28 cellular contexts compared by ENCODE assay signal in the genomic region with DNA sequence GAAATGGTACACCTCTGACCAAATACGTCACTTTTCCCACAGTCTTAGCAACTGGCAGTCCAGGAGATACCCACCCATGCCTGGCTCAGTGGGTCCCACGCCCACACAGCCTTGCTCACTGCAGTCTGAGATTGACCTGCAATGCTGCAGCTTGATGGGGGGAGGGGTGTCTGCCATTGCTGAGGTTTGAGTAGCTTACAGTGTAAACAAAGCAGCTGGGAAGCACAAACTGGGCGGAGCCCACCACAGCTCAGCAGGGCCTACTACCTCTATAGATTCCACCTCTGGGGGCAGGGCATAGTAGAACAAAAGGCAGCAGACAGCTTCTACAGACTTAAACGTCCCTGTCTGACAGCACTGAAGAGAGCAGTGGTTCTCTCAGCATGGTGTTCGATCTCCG. TPM values are rescaled to one million over a fixed set of nuclear protein-coding genes. Genes with fewer than 3 reads are reported as not detected.
A peak's percentile ranks its signal among the peaks of the same experiment; 100 is the strongest.
DNase-seq lines count a peak whose midpoint lies in the region; ATAC-seq and TF ChIP-seq lines count a peak whose summit lies in the region.
"Had no signal": no experiment of that assay in that cellular context is flagged by ENCODE, and none has a peak within 500 bp of the region (broad histone marks: within the 10 kb centered on the region; RNA-seq: fewer than 3 reads in every experiment).

No MANE protein-coding gene starts in this region.

- H3K27me3 ChIP-seq in DND-41 (ENCODE audit: insufficient read depth, low read length, poor library complexity) = no peaks in the 10 kb centered on the region
- no peaks in the 10 kb centered on the region for H3K27me3 ChIP-seq in hepatocyte
- no peaks in the 10 kb centered on the region for H3K27me3 ChIP-seq in A673 (replicated peaks; ENCODE audit: insufficient read depth, low read depth, low read length, poor library complexity)
- no peaks in the 10 kb centered on the region for H3K27me3 ChIP-seq in mesenchymal stem cell (ENCODE audit: control insufficient read depth in 1 of 2, insufficient read depth in 1 of 2, low read length in 2 of 2)
- H3K27me3 ChIP-seq: suprapubic skin, upper lobe of right lung had no signal

- ATAC-seq in DND-41 (ENCODE audit: insufficient read depth, low read depth) = no peak
- ATAC-seq: activated naive CD8-positive, alpha-beta T cell treated with anti-CD3 and anti-CD28 coated beads, Interleukin-2, amount 50 U/mL, for 24 hours; left colon; stimulated activated memory B cell treated with anti-CD40 and anti-IgM and Interleukin-4, amounts not matched to agents 10 μg/mL and 1 μg/mL and 100 μg/mL, for 72 hours; upper lobe of right lung had no signal

- H3K9ac ChIP-seq in DND-41 (ENCODE audit: low read depth, low read length) = no peak overlapping the region
- no peak overlapping the region for H3K9ac ChIP-seq in mesenchymal stem cell (ENCODE audit: low read length)

- no peaks in the 10 kb centered on the region for H3K9me2 ChIP-seq in hepatocyte (replicated peaks; ENCODE audit: insufficient read depth)

- no TSS peak for BruUV-seq in A673 (replicated peaks; lab: Mats Ljungman, UMichigan)

- H3K4me3 ChIP-seq in DND-41 (ENCODE audit: low read depth in 1 of 2, low read length in 2 of 2) = no peak overlapping the region
- no peak overlapping the region for H3K4me3 ChIP-seq in hepatocyte
- H3K4me3 ChIP-seq in A673 (ENCODE audit: low read depth, low read length, poor library complexity, severe bottlenecking) = no peak overlapping the region
- H3K4me3 ChIP-seq in mesenchymal stem cell (ENCODE audit: insufficient read depth in 1 of 2, low read depth in 1 of 2, low read length in 2 of 2) = no peak overlapping the region
- H3K4me3 ChIP-seq: dorsolateral prefrontal cortex, suprapubic skin, upper lobe of right lung had no signal

- H3K27ac ChIP-seq in DND-41 (ENCODE audit: low read length) = no peak overlapping the region
- peak overlapping the region; percentile 24; the same call in 1 of the 2 replicates for H3K27ac ChIP-seq in RWPE1
- H3K27ac ChIP-seq in hepatocyte = no peak overlapping the region
- no peak overlapping the region for H3K27ac ChIP-seq in A673 (ENCODE audit: low read depth, low read length, poor library complexity, severe bottlenecking)
- H3K27ac ChIP-seq in mesenchymal stem cell (ENCODE audit: low read length, poor library complexity, severe bottlenecking) = no peak overlapping the region
- H3K27ac ChIP-seq: C4-2B, dorsolateral prefrontal cortex, suprapubic skin, upper lobe of right lung had no signal

- no peak overlapping the region for H3K4ac ChIP-seq in mesenchymal stem cell (ENCODE audit: low read depth in 1 of 2, low read length in 2 of 2)

- H3K4me1 ChIP-seq in DND-41 (ENCODE audit: insufficient read depth, low read length) (no peaks in the 10 kb centered on the region), hepatocyte (ENCODE audit: insufficient read depth) (no peaks in the 10 kb centered on the region), A673 (ENCODE audit: insufficient read depth, low read length, poor library complexity, severe bottlenecking) (no peaks in the 10 kb centered on the region), mesenchymal stem cell (ENCODE audit: control insufficient read depth, insufficient read depth, low read depth, low read length) (no peaks in the 10 kb centered on the region)
- H3K4me1 ChIP-seq: upper lobe of right lung had no signal

- no peak overlapping the region for H3K18ac ChIP-seq in mesenchymal stem cell (ENCODE audit: low read depth in 1 of 2, low read length in 2 of 2)

- H3K14ac ChIP-seq in mesenchymal stem cell (ENCODE audit: low read length in 2 of 2) = no peak overlapping the region

- H3K36me3 ChIP-seq in DND-41 (ENCODE audit: insufficient read depth, low read length) (no peaks in the 10 kb centered on the region), hepatocyte (replicated peaks; ENCODE audit: insufficient read depth, low read depth) (no peaks in the 10 kb centered on the region), A673 (ENCODE audit: insufficient read depth, low read length, poor library complexity, severe bottlenecking) (no peaks in the 10 kb centered on the region), mesenchymal stem cell (ENCODE audit: control insufficient read depth in 1 of 2, insufficient read depth in 2 of 2, low read depth in 1 of 2, low read length in 2 of 2) (no peaks in the 10 kb centered on the region)
- H3K36me3 ChIP-seq: suprapubic skin, upper lobe of right lung had no signal

- H3K4me2 ChIP-seq in DND-41 (ENCODE audit: insufficient read depth, low read length) = no peak overlapping the region
- no peak overlapping the region for H3K4me2 ChIP-seq in hepatocyte
- no peak overlapping the region for H3K4me2 ChIP-seq in mesenchymal stem cell (ENCODE audit: low read length, poor library complexity, severe bottlenecking)

- DNase-seq in COR-L47 (lab: John Stamatoyannopoulos, UW) (peak; percentile 7), DND-41 (peak; percentile 6), RWPE1 (ENCODE audit: low spot score) (no peak), hepatocyte (ENCODE audit: low spot score) (peak; percentile 27), putamen (ENCODE audit: low spot score) (no peak), A673 (ENCODE audit: low spot score) (no peak), mesenchymal stem cell (no peak), mesothelial cell of epicardium (ENCODE audit: low spot score in 2 of 2, unreplicated experiment in 2 of 2) (no peak)
- DNase-seq: activated CD4-positive, alpha-beta T cell treated with anti-CD3 and anti-CD28 coated beads, Interleukin-2, amount 10 ng/mL, durations not matched to agents 7 days and 5 days; activated gamma-delta T cell treated with Interleukin-2 at 50 U/mL for 16 hours; activated naive CD8-positive, alpha-beta T cell treated with anti-CD3 and anti-CD28 coated beads, Interleukin-2, amount 50 U/mL, for 24 hours; activated T-cell treated with anti-CD3 and anti-CD28 coated beads, Interleukin-2, amount 50 U/mL, for 24 hours; dorsolateral prefrontal cortex; H7; head of caudate nucleus; left colon; NCI-H1092; NCI-H187 treated with DMSO at 0.1 percent for 48 hours; NK-92 treated with Interleukin-12 subunit alpha and Interleukin-12 subunit beta, amount 100 ng/mL, for 24 hours; SIG-M5; stimulated activated CD4-positive, alpha-beta T cell treated with anti-CD3 and anti-CD28 coated beads, Interleukin-4, amount 100 ng/mL, for 4 hours; SW 1271; T1000; upper lobe of right lung had no signal

- intact Hi-C loops in A673 (cut with micrococcal nuclease; ENCODE audit: unreplicated experiment) = no loop called here

- no peak overlapping the region for H3K4me3 Mint-ChIP-seq in mesothelial cell of epicardium
- H3K4me3 Mint-ChIP-seq: activated CD4-positive, alpha-beta T cell treated with anti-CD3 and anti-CD28 coated beads, Interleukin-2, amount 10 ng/mL, durations not matched to agents 7 days and 5 days; activated naive CD8-positive, alpha-beta T cell treated with anti-CD3 and anti-CD28 coated beads, Interleukin-2, amount 50 U/mL, for 24 hours; activated T-cell treated with anti-CD3 and anti-CD28 coated beads, Interleukin-2, amount 50 U/mL, for 24 hours; IgD-negative memory B cell; stimulated activated memory B cell treated with anti-CD40 and anti-IgM and Interleukin-4, amounts not matched to agents 10 μg/mL and 1 μg/mL and 100 μg/mL, for 72 hours had no signal

- H3K79me2 ChIP-seq in DND-41 (ENCODE audit: insufficient read depth, low read length) (no peaks in the 10 kb centered on the region), hepatocyte (no peaks in the 10 kb centered on the region)

- H3K36me3 Mint-ChIP-seq in mesothelial cell of epicardium = no peaks in the 10 kb centered on the region

- no peak overlapping the region for H2BK120ac ChIP-seq in mesenchymal stem cell (ENCODE audit: low read depth, low read length)

- H3K27ac Mint-ChIP-seq in mesothelial cell of epicardium = no peak overlapping the region
- H3K27ac Mint-ChIP-seq: activated CD4-positive, alpha-beta T cell treated with anti-CD3 and anti-CD28 coated beads, Interleukin-2, amount 10 ng/mL, durations not matched to agents 7 days and 5 days; activated naive CD8-positive, alpha-beta T cell treated with anti-CD3 and anti-CD28 coated beads, Interleukin-2, amount 50 U/mL, for 24 hours; activated T-cell treated with anti-CD3 and anti-CD28 coated beads, Interleukin-2, amount 50 U/mL, for 24 hours; IgD-negative memory B cell; stimulated activated memory B cell treated with anti-CD40 and anti-IgM and Interleukin-4, amounts not matched to agents 10 μg/mL and 1 μg/mL and 100 μg/mL, for 72 hours had no signal

- H2AFZ ChIP-seq in DND-41 (ENCODE audit: low read depth, low read length) = no peak overlapping the region
- no peak overlapping the region for H2AFZ ChIP-seq in hepatocyte
- no peak overlapping the region for H2AFZ ChIP-seq in mesenchymal stem cell (ENCODE audit: low read depth, low read length)

- H3K9me3 Mint-ChIP-seq in mesothelial cell of epicardium = peaks cover 60% of the 10 kb centered on the region

- H3K9me3 ChIP-seq in DND-41 (ENCODE audit: insufficient read depth, low read length, severe bottlenecking) = no peaks in the 10 kb centered on the region
- no peaks in the 10 kb centered on the region for H3K9me3 ChIP-seq in hepatocyte (ENCODE audit: low read depth)
- H3K9me3 ChIP-seq in A673 (ENCODE audit: low read depth, low read length, poor library complexity, severe bottlenecking) = peaks cover 10% of the 10 kb centered on the region
- H3K9me3 ChIP-seq in mesenchymal stem cell (ENCODE audit: control insufficient read depth, low read length) = peaks cover 10% of the 10 kb centered on the region
- H3K9me3 ChIP-seq: suprapubic skin, upper lobe of right lung had no signal

- CTCF ChIA-PET in RWPE1 (lab: Yijun Ruan, JAX) = no interaction called here
- CTCF ChIA-PET in A673 (lab: Charles Lee) = no interaction called here

- H4K91ac ChIP-seq in mesenchymal stem cell (ENCODE audit: low read length) = no peak overlapping the region

- WGBS in hepatocyte (ENCODE audit: low lambda C conversion rate, missing lambda C conversion rate) = 47% methylated on average over 6 of the region's 6 CpGs
- 21% methylated on average over 4 of the region's 6 CpGs for WGBS in mesenchymal stem cell

- H4K20me1 ChIP-seq in DND-41 (ENCODE audit: insufficient read depth, low read length) (no peaks in the 10 kb centered on the region), hepatocyte (ENCODE audit: insufficient read depth, poor library complexity, severe bottlenecking) (no peaks in the 10 kb centered on the region)

- H4K8ac ChIP-seq in mesenchymal stem cell (ENCODE audit: low read length) = no peak overlapping the region

- TF ChIP-seq CTCF in DND-41 (IDR thresholded peaks at IDR 0.05; ENCODE audit: borderline replicate concordance, extremely low read depth, low read length, poor library complexity, severe bottlenecking) (no peak), RWPE1 (conservative IDR thresholded peaks at IDR 0.05; ENCODE audit: low read depth) (no peak), hepatocyte (IDR thresholded peaks at IDR 0.05; ENCODE audit: poor library complexity) (no peak), A673 (conservative IDR thresholded peaks at IDR 0.05; ENCODE audit: low read depth, low read length) (no peak), mesothelial cell of epicardium (IDR thresholded peaks at IDR 0.05; ENCODE audit: unreplicated experiment) (no peak)

- H2AK5ac ChIP-seq in mesenchymal stem cell (ENCODE audit: low read length, severe bottlenecking) = no peak overlapping the region

- no peaks in the 10 kb centered on the region for H3K4me1 Mint-ChIP-seq in mesothelial cell of epicardium
- H3K4me1 Mint-ChIP-seq: activated CD4-positive, alpha-beta T cell treated with anti-CD3 and anti-CD28 coated beads, Interleukin-2, amount 10 ng/mL, durations not matched to agents 7 days and 5 days; activated naive CD8-positive, alpha-beta T cell treated with anti-CD3 and anti-CD28 coated beads, Interleukin-2, amount 50 U/mL, for 24 hours; stimulated activated memory B cell treated with anti-CD40 and anti-IgM and Interleukin-4, amounts not matched to agents 10 μg/mL and 1 μg/mL and 100 μg/mL, for 72 hours had no signal

- no peak overlapping the region for H2BK15ac ChIP-seq in mesenchymal stem cell (ENCODE audit: low read depth, poor library complexity, severe bottlenecking)

- H3K23ac ChIP-seq in mesenchymal stem cell (ENCODE audit: low read length in 2 of 2) = no peak overlapping the region

- no peaks in the 10 kb centered on the region for H3K79me1 ChIP-seq in mesenchymal stem cell (replicated peaks; ENCODE audit: low read length, poor library complexity, severe bottlenecking)

- POLR2A ChIA-PET in RWPE1 (lab: Yijun Ruan, JAX; ENCODE audit: low non-redundant PET) (no interaction called here), A673 (lab: Charles Lee; ENCODE audit: low non-redundant PET) (no interaction called here)

- no peak overlapping the region for H2BK12ac ChIP-seq in mesenchymal stem cell (ENCODE audit: low read length in 2 of 2)

- no peak overlapping the region for H2BK5ac ChIP-seq in mesenchymal stem cell (ENCODE audit: low read depth, low read length, poor library complexity, severe bottlenecking)

- no peaks in the 10 kb centered on the region for H3K27me3 Mint-ChIP-seq in mesothelial cell of epicardium (ENCODE audit: low read depth)
- H3K27me3 Mint-ChIP-seq: activated CD4-positive, alpha-beta T cell treated with anti-CD3 and anti-CD28 coated beads, Interleukin-2, amount 10 ng/mL, durations not matched to agents 7 days and 5 days; activated naive CD8-positive, alpha-beta T cell treated with anti-CD3 and anti-CD28 coated beads, Interleukin-2, amount 50 U/mL, for 24 hours; IgD-negative memory B cell; stimulated activated memory B cell treated with anti-CD40 and anti-IgM and Interleukin-4, amounts not matched to agents 10 μg/mL and 1 μg/mL and 100 μg/mL, for 72 hours had no signal

RNA-seq across cellular contexts. Expression of gene AMER1, which starts 52.7 kb away (rescaled TPM):
- 6.3 TPM in 2 replicates for total RNA-seq in hepatocyte
- 0.10 and 0.18 TPM in 2 replicates for polyA plus RNA-seq in hepatocyte
- total RNA-seq in A673 (2021) = 3.4 and 4.3 TPM in 2 replicates
- 1.2 TPM for polyA plus RNA-seq in mesenchymal stem cell (2013, experiment 1 of 2)
- 1.1 TPM for polyA plus RNA-seq in mesenchymal stem cell (2013, experiment 2 of 2)
- total RNA-seq in mesothelial cell of epicardium = 15.0 to 15.8 TPM (median 15.8 TPM) in 3 replicates

Comparison
In these comparisons a context has a peak if more than half of its experiments do, and no peak if none do; other contexts are left out.
1. DNase-seq: peak in COR-L47 (single experiment), DND-41 (single experiment) and hepatocyte (single experiment); none in RWPE1 (single experiment), putamen (single experiment), A673 (single experiment), mesenchymal stem cell (single experiment) and mesothelial cell of epicardium (0 of 2).